8 cellular contexts compared by ENCODE assay signal in the genomic region with DNA sequence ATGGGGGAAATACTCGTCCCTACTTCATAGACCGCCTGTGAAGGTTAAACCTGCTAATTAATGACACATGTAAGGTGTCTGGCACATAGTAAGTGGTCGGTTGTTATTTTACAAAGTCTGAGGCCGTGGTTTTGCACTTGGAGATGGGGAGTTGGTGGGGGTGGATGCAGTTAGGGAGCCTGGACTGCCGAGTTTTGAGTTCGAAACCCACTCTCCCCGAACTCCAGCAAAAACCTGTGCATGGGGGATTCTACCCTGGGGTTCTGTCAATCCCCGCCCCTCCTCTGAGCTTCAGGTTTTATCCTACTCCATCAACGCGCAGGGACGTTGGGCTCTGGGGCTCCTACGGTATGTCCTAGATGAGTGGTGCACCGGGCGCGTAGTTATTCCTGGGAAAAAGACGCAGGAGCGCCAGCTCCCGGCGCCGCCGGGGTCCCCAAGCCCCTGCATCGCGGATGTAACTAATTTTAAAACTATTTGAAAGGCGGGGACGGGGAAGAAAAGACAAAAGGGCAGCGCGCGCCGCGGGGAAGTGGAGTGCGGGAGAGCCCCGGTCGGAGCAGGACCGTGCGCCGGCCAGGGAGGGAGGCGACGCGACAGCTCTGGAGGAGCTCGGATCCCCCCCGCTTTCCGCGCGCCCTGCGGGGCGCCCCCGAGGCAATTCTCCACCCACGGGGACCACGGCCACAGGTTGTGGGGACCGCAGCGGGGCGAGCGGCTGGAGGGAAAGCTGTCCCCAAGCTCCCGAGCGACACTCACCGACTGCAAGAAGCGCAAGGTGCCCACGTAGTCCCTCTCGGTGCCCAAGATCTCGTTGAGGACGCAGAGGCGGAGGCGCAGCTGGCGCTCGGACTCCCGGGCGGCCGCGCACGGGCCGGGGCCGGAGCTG. TPM values are rescaled to one million over a fixed set of nuclear protein-coding genes. Genes with fewer than 3 reads are reported as not detected.
DNase-seq lines count a peak whose midpoint lies in the region; ATAC-seq and TF ChIP-seq lines count a peak whose summit lies in the region.

No MANE protein-coding gene starts in this region.

- TF ChIP-seq POLR2A in esophagus muscularis mucosa (IDR thresholded peaks at IDR 0.05; ENCODE audit: low read depth) = no peak

- H3K4me1 ChIP-seq in esophagus muscularis mucosa = peaks cover 18 to 70% (median 57%) of the 10 kb centered on the region in 4 donors

- H3K36me3 Mint-ChIP-seq in WTC11 (no peaks in the 10 kb centered on the region), neural crest cell (ENCODE audit: low read depth) (no peaks in the 10 kb centered on the region)

- peaks cover 59% of the 10 kb centered on the region for H3K27me3 Mint-ChIP-seq in WTC11 (ENCODE audit: low read depth)
- H3K27me3 Mint-ChIP-seq in neural crest cell (ENCODE audit: low read depth) = no peaks in the 10 kb centered on the region

- H3K27ac ChIP-seq in esophagus muscularis mucosa (replicated peaks in 1 of 4) = peak overlapping the region; percentile 58 to 74 (median 65)

- H3K27ac Mint-ChIP-seq in WTC11 (no peak overlapping the region), neural crest cell (ENCODE audit: unreplicated experiment) (peak overlapping the region; percentile 43)

- CTCF ChIA-PET in WTC11 (lab: Charles Lee) = interaction anchor here (0.6 to 4.0 kb wide), 10 partner anchors 14 to 169 kb away, joined by 3 to 57 read pairs (median 4); no protein-coding TSS in a partner anchor

- H3K27me3 ChIP-seq in esophagus muscularis mucosa = peaks cover 0 to 21% (median 0%) of the 10 kb centered on the region in 4 donors

- TF ChIP-seq CTCF in WTC11 (IDR thresholded peaks at IDR 0.05) = no peak
- no peak for TF ChIP-seq CTCF in esophagus muscularis mucosa (IDR thresholded peaks at IDR 0.05)
- TF ChIP-seq CTCF in neural crest cell (conservative IDR thresholded peaks at IDR 0.05) = no peak
- no peak for TF ChIP-seq CTCF in omental fat pad (IDR thresholded peaks at IDR 0.05)

- intact Hi-C loops in esophagus muscularis mucosa (cut with DNase I) = no loop called here

- 6% methylated on average over 43 of the region's 72 CpGs for WGBS in esophagus muscularis mucosa

- H3K9me3 ChIP-seq in esophagus muscularis mucosa = no peaks in the 10 kb centered on the region

- H3K4me1 Mint-ChIP-seq in WTC11 (peaks cover 25% of the 10 kb centered on the region), neural crest cell (peaks cover 62% of the 10 kb centered on the region)

- ATAC-seq in GM18907 (IDR thresholded peaks at IDR 0.05; ENCODE audit: unreplicated experiment) (peak; percentile 20), HG03442 (IDR thresholded peaks at IDR 0.05; ENCODE audit: unreplicated experiment) (peak; percentile 5), WTC11 (peak; percentile 27), omental fat pad (ENCODE audit: low FRiP score) (no peak)

- H3K4me3 Mint-ChIP-seq in WTC11 = peak overlapping the region; percentile 91
- H3K4me3 Mint-ChIP-seq in neural crest cell = peak overlapping the region; percentile 99

- H3K36me3 ChIP-seq in esophagus muscularis mucosa = no peaks in the 10 kb centered on the region

- H3K9me3 Mint-ChIP-seq in WTC11 (no peaks in the 10 kb centered on the region), neural crest cell (no peaks in the 10 kb centered on the region)

- POLR2A ChIA-PET in WTC11 (lab: Charles Lee) = interaction anchor here (0.7 to 1.3 kb wide), 3 partner anchors 18 to 197 kb away, joined by 3 to 4 read pairs (median 4); no protein-coding TSS in a partner anchor

- peak; percentile 30 for DNase-seq in AG20443 (ENCODE audit: low spot score)
- DNase-seq in WTC11 (ENCODE audit: low spot score) = peak; percentile 52
- DNase-seq in esophagus muscularis mucosa (ENCODE audit: extremely low spot score) = no peak
- DNase-seq in neural crest cell (ENCODE audit: low read depth, low spot score) = peak; percentile 45
- DNase-seq in omental fat pad (ENCODE audit: low spot score) = no peak
- no peak for DNase-seq in MV-4-11 (lab: John Stamatoyannopoulos, UW)

- peak overlapping the region; percentile 66 to 80 (median 66) for H3K4me3 ChIP-seq in esophagus muscularis mucosa

- TF ChIP-seq EP300 in esophagus muscularis mucosa (IDR thresholded peaks at IDR 0.05) = no peak

TF ChIP-seq in WTC11, 78 proteins besides CTCF, POLR2A, EP300 and RAD21:
- TF ChIP-seq GTF2I (CRISPR knock-in tag; conservative IDR thresholded peaks at IDR 0.05) = no peak
- TF ChIP-seq SMAD3 (CRISPR knock-in tag; IDR thresholded peaks at IDR 0.05; ENCODE audit: borderline replicate concordance) = no peak
- TF ChIP-seq, protein P1, sequence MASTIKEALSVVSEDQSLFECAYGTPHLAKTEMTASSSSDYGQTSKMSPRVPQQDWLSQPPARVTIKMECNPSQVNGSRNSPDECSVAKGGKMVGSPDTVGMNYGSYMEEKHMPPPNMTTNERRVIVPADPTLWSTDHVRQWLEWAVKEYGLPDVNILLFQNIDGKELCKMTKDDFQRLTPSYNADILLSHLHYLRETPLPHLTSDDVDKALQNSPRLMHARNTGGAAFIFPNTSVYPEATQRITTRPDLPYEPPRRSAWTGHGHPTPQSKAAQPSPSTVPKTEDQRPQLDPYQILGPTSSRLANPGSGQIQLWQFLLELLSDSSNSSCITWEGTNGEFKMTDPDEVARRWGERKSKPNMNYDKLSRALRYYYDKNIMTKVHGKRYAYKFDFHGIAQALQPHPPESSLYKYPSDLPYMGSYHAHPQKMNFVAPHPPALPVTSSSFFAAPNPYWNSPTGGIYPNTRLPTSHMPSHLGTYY (CRISPR knock-in tag; IDR thresholded peaks at IDR 0.05) = no peak
- TF ChIP-seq GABPB1 (CRISPR knock-in tag; IDR thresholded peaks at IDR 0.05) = no peak
- TF ChIP-seq JAZF1 (CRISPR knock-in tag; IDR thresholded peaks at IDR 0.05) = no peak
- TF ChIP-seq ZNF671 (CRISPR knock-in tag; IDR thresholded peaks at IDR 0.05) = no peak
- TF ChIP-seq SOX15 (CRISPR knock-in tag; IDR thresholded peaks at IDR 0.05) = no peak
- TF ChIP-seq TP53 (CRISPR knock-in tag; IDR thresholded peaks at IDR 0.05) = no peak
- no peak for TF ChIP-seq MLX (CRISPR knock-in tag; IDR thresholded peaks at IDR 0.05)
- TF ChIP-seq ATF3 (CRISPR knock-in tag; conservative IDR thresholded peaks at IDR 0.05) = no peak
- TF ChIP-seq ARID4B (CRISPR knock-in tag; IDR thresholded peaks at IDR 0.05; ENCODE audit: borderline replicate concordance) = no peak
- TF ChIP-seq PRRX2 (CRISPR knock-in tag; IDR thresholded peaks at IDR 0.05) = no peak
- TF ChIP-seq MAX (CRISPR knock-in tag; IDR thresholded peaks at IDR 0.05) = no peak
- no peak for TF ChIP-seq FOXK1 (CRISPR knock-in tag; IDR thresholded peaks at IDR 0.05)
- no peak for TF ChIP-seq TCF7 (CRISPR knock-in tag; IDR thresholded peaks at IDR 0.05; ENCODE audit: low read depth)
- no peak for TF ChIP-seq ELF4 (CRISPR knock-in tag; IDR thresholded peaks at IDR 0.05; ENCODE audit: low read depth)
- no peak for TF ChIP-seq HMGA2 (CRISPR knock-in tag; IDR thresholded peaks at IDR 0.05)
- no peak for TF ChIP-seq ZNF138 (CRISPR knock-in tag; conservative IDR thresholded peaks at IDR 0.05)

RNA-seq across cellular contexts. Expression of gene PREX1, which starts 0.7 kb away (rescaled TPM):
- 14.2 to 17.3 TPM (median 15.5 TPM) in 3 replicates for total RNA-seq in WTC11 (2021)
- total RNA-seq in esophagus muscularis mucosa = 10 to 100 TPM; 20.8 to 37.1 (median 24.3) TPM
- total RNA-seq in neural crest cell = 72.4 and 73.7 TPM in 2 replicates
- total RNA-seq in omental fat pad = 100 to 1,000 TPM in 1 of 4 donors, 10 to 100 TPM in 3; 29.5 to 121 (median 40.9) TPM

Comparison
In these comparisons a context has a peak if more than half of its experiments do, and no peak if none do; other contexts are left out.
1. DNase-seq: peak in AG20443 (single experiment), WTC11 (single experiment) and neural crest cell (single experiment); none in esophagus muscularis mucosa (single experiment), omental fat pad (single experiment) and MV-4-11 (single experiment).